In the genomic region with DNA sequence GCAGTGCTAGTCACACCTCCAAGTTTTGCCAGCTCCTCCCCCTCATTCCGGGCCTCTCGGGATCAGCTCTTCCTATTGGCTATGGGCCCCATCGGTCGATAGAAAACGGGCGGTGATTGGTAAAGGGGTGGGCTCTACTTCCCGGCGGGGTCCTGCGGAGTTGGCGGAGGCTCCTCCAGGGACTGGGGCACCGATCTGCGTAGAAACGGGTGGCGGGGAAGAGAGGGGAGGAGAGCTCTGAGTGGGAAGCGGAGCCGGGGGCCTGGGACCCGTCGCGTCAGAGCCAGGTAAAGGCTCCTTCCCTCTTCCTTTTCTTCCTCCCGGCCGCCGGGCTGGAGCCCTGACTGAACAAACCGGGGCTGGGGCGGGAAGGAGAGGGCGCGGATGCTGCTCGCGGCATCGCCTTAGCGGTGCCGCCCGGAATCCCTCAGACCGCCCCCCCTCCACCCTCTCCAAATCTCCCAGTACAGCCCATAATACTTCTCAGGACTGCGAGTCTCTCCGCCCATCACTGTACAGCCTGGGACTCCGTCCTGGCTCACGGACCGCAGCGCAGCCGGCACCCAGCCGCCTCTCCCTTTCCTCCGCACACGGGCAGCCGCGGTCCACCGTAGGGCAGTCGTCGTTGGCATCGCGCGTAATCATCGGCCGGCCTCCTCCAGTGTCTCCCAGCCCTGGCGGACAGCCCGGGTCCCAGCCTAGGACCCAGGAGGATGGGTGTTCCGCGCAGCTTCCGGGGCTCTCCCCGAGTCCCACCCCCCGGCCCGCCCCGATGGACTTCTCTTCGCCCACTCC, we compare ENCODE assay signal across 8 cellular contexts. TPM values are rescaled to one million over a fixed set of nuclear protein-coding genes. Genes with fewer than 3 reads are reported as not detected.
DNase-seq lines count a peak whose midpoint lies in the region; ATAC-seq and TF ChIP-seq lines count a peak whose summit lies in the region.
"Not testable (repeated sequence)": the region's sequence is repeated elsewhere in the genome, so short reads cannot be mapped to it uniquely, and the experiment has no call there.

SRGAP2 (plus strand) TSS at position 178 of the 795 bp plus-strand sequence. CDS start 2,430 bp downstream, outside the sequence.

- not testable (repeated sequence) for H3K4me1 Mint-ChIP-seq in endothelial cell (ENCODE audit: unreplicated experiment)

- ATAC-seq in GM21529 (IDR thresholded peaks at IDR 0.05; ENCODE audit: unreplicated experiment) = peak; percentile 3

- POLR2A ChIA-PET in BJ (lab: Charles Lee) = not testable (repeated sequence)

- H2AFZ ChIP-seq in KMS-11 (ENCODE audit: low read depth) = not testable (repeated sequence)

- peak within 1 kb of the TSS; percentile 45 for H3K4me3 ChIP-seq in BJ (ENCODE audit: low read depth, low read length)
- not testable (repeated sequence) for H3K4me3 ChIP-seq in KMS-11 (IDR thresholded peaks at IDR 0.05; ENCODE audit: insufficient read depth, low read depth, low read length)

- H3K36me3 Mint-ChIP-seq in endothelial cell (ENCODE audit: low read depth, unreplicated experiment) = not testable (repeated sequence)

- not testable (repeated sequence) for TF ChIP-seq CTCF in BJ (IDR thresholded peaks at IDR 0.05; ENCODE audit: insufficient read depth, low read depth, low read length); KMS-11 (conservative IDR thresholded peaks at IDR 0.05; ENCODE audit: low read depth, low read length); endothelial cell (IDR thresholded peaks at IDR 0.05; ENCODE audit: unreplicated experiment)

- H3K27me3 ChIP-seq in BJ (ENCODE audit: control insufficient read depth, insufficient read depth, low read length); KMS-11 (ENCODE audit: insufficient read depth, low read depth): not testable (repeated sequence)

- not testable (repeated sequence) for H3K9me3 Mint-ChIP-seq in endothelial cell (ENCODE audit: unreplicated experiment)

- peak within 1 kb of the TSS; percentile 85 for H3K4me3 Mint-ChIP-seq in endothelial cell (ENCODE audit: unreplicated experiment)

- not testable (repeated sequence) for H3K27ac ChIP-seq in KMS-11

- DNase-seq in BJ (ENCODE audit: low read depth) = not testable (repeated sequence)
- DNase-seq in RKO (ENCODE audit: low spot score) (peak; percentile 60), activated T-cell treated with anti-CD3 and anti-CD28 coated beads for 4 hours (peak; percentile 14), endothelial cell (ENCODE audit: low spot score) (peak; percentile 48), medulla oblongata (ENCODE audit: extremely low spot score) (peak; percentile 45)
- DNase-seq in stimulated activated CD4-positive, alpha-beta T cell treated with anti-CD3 and anti-CD28 coated beads, Interleukin-2, amount 100 ng/mL, for 24 hours = peak; percentile 54 to 61

- not testable (repeated sequence) for H3K27me3 Mint-ChIP-seq in endothelial cell (ENCODE audit: unreplicated experiment)

- not testable (repeated sequence) for H3K79me2 ChIP-seq in KMS-11 (ENCODE audit: insufficient read depth, low read depth)

- H3K36me3 ChIP-seq in BJ (ENCODE audit: control insufficient read depth, insufficient read depth, low read length); KMS-11 (ENCODE audit: insufficient read depth): not testable (repeated sequence)

- H3K9ac ChIP-seq in KMS-11 = peak within 1 kb of the TSS; percentile 22; the same call in 1 of the 2 replicates

- H3K4me2 ChIP-seq in KMS-11 = not testable (repeated sequence)

- CTCF ChIA-PET in BJ (lab: Yijun Ruan, JAX) = not testable (repeated sequence)

- H3K4me1 ChIP-seq in KMS-11 (ENCODE audit: low read depth, poor library complexity, severe bottlenecking) = not testable (repeated sequence)

- not testable (repeated sequence) for H4K20me1 ChIP-seq in KMS-11 (ENCODE audit: insufficient read depth)

- H3K27ac Mint-ChIP-seq in endothelial cell (ENCODE audit: unreplicated experiment) = peak within 1 kb of the TSS; percentile 82

RNA-seq across cellular contexts. Expression of gene SRGAP2, which starts in this region (rescaled TPM):
- 9.2 and 11.6 TPM in 2 replicates for polyA plus RNA-seq in BJ (2011; rRNA removed)
- 35.6 and 44.1 TPM in 2 replicates for polyA minus RNA-seq in BJ (2011; rRNA and poly(A)+ RNA removed)
- total RNA-seq in endothelial cell (ENCODE audit: unreplicated experiment) = 218 TPM
